Comparison of ENCODE assay signal across 8 cellular contexts in genomic region chr16:50367777-50368409, GRCh38. TPM values are rescaled to one million over a fixed set of nuclear protein-coding genes. Genes with fewer than 3 reads are reported as not detected.
DNase-seq lines count a peak whose midpoint lies in the region; ATAC-seq, FAIRE-seq and TF ChIP-seq lines count a peak whose summit lies in the region.

No MANE protein-coding gene starts in this region.

- ATAC-seq in K562 (no peak; the same call in 2 of the 3 replicates), HG03108 (IDR thresholded peaks at IDR 0.05; ENCODE audit: unreplicated experiment) (no peak)

- H3K9ac ChIP-seq in K562 (ENCODE audit: insufficient read depth in 1 of 2, low read depth in 2 of 2, low read length in 2 of 2): peak overlapping the region; percentile 81 to 90

- no peak for FAIRE-seq in K562 (lab: Jason Lieb, UNC)

- TF ChIP-seq CTCF in A673 (conservative IDR thresholded peaks at IDR 0.05; ENCODE audit: low read depth, low read length) (no peak), HFF-Myc (IDR thresholded peaks at IDR 0.05; ENCODE audit: low read depth, low read length, missing control alignments) (no peak), K562 (IDR thresholded peaks at IDR 0.05 in 2 of 3, conservative IDR thresholded peaks at IDR 0.05 in 1 of 3; ENCODE audit: insufficient read depth in 2 of 3, low read depth in 1 of 3, low read length in 3 of 3) (no peak)

- H3K27ac ChIP-seq in A673 (ENCODE audit: low read depth, low read length, poor library complexity, severe bottlenecking) (peak overlapping the region; percentile 81), K562 (ENCODE audit: extremely low read depth, low read depth, low read length) (peak overlapping the region; percentile 72), mesodermal cell (ENCODE audit: low read depth, low read length, severe bottlenecking) (peak overlapping the region; percentile 53)

- H3K4me3 ChIP-seq in A673 (ENCODE audit: low read depth, low read length, poor library complexity, severe bottlenecking) (peak overlapping the region; percentile 97), HFF-Myc (replicated peaks; ENCODE audit: low read depth, low read length) (peak overlapping the region; percentile 69), K562 (peak overlapping the region; percentile 87), mesodermal cell (ENCODE audit: extremely low read depth, insufficient read depth, low read length, poor library complexity, severe bottlenecking) (peak overlapping the region; percentile 88)

- intact Hi-C loops in A673 (cut with micrococcal nuclease; ENCODE audit: unreplicated experiment): loop anchor here (10.0 kb wide), 1 partner anchor 297 kb away; no protein-coding TSS in a partner anchor
- intact Hi-C loops in K562 (cut with micrococcal nuclease): no loop called here

- TF ChIP-seq RAD21 in K562 (CRISPR knock-in tag; conservative IDR thresholded peaks at IDR 0.05 in 1 of 2, IDR thresholded peaks at IDR 0.05 in 1 of 2): no peak

- H3K27me3 ChIP-seq in A673 (replicated peaks; ENCODE audit: insufficient read depth, low read depth, low read length, poor library complexity): no peaks in the 10 kb centered on the region
- peaks cover 0 to 4% of the 10 kb centered on the region in 2 experiments; a peak in 2 of 5 replicates for H3K27me3 ChIP-seq in K562 (ENCODE audit: control insufficient read depth in 2 of 2, insufficient read depth in 2 of 2, low read length in 2 of 2)

- DNase-seq in A673 (ENCODE audit: low spot score): no peak
- no peak for DNase-seq in HFF-Myc (ENCODE audit: extremely low read depth, low read depth)
- DNase-seq in K562 (ENCODE audit: extremely low read depth in 1 of 4, low spot score in 3 of 4): no peak
- no peak for DNase-seq in NCI-H69 (lab: John Stamatoyannopoulos, UW)
- no peak for DNase-seq in SW 1271 (lab: John Stamatoyannopoulos, UW)
- no peak for DNase-seq in activated CD4-positive, alpha-beta T cell treated with anti-CD3 and anti-CD28 coated beads for 1 hour

- peaks cover 55% of the 10 kb centered on the region for H3K79me2 ChIP-seq in K562 (ENCODE audit: control insufficient read depth, insufficient read depth, low read length)

- no peak for TF ChIP-seq EP300 in K562 (IDR thresholded peaks at IDR 0.05; ENCODE audit: low read length)

- CTCF ChIA-PET in A673 (lab: Charles Lee): interaction anchor here (0.7 to 1.0 kb wide), 2 partner anchors 13 to 15 kb away, joined by 3 to 4 read pairs; no protein-coding TSS in a partner anchor
- CTCF ChIA-PET in K562 (lab: Yijun Ruan, JAX; ENCODE audit: low intra/inter-chr PET ratio): interaction anchor here (1.2 kb wide), 1 partner anchor 45 kb away, joined by 3 read pairs; no protein-coding TSS in a partner anchor

- H4K20me1 ChIP-seq in K562 (replicated peaks; ENCODE audit: control insufficient read depth, insufficient read depth, low read length): no peaks in the 10 kb centered on the region

- H3K4me2 ChIP-seq in K562 (ENCODE audit: insufficient read depth, low read length): peak overlapping the region; percentile 72

- TF ChIP-seq POLR2A in K562 (conservative IDR thresholded peaks at IDR 0.05): no peak

- H3K9me1 ChIP-seq in K562 (ENCODE audit: control insufficient read depth, insufficient read depth, low read length): no peaks in the 10 kb centered on the region

- in situ Hi-C loops in K562 (cut with MboI): loop anchor here (10.0 kb wide), 1 partner anchor 343 kb away; the partner anchor contains the start of gene CNEP1R1

- POLR2A ChIA-PET in A673 (lab: Charles Lee; ENCODE audit: low non-redundant PET) (no interaction called here), K562 (lab: Yijun Ruan, JAX) (interaction anchor here (1.0 to 1.7 kb wide), 3 partner anchors 11 to 120 kb away, joined by 3 to 6 read pairs (median 3); no protein-coding TSS in a partner anchor)

- peak overlapping the region; percentile 48; the same call in 1 of the 2 replicates for H2AFZ ChIP-seq in K562 (ENCODE audit: low read depth, low read length)

- H3K36me3 ChIP-seq in A673 (ENCODE audit: insufficient read depth, low read length, poor library complexity, severe bottlenecking) (peaks cover 32% of the 10 kb centered on the region), K562 (ENCODE audit: control insufficient read depth, insufficient read depth, low read length) (peaks cover 46% of the 10 kb centered on the region), mesodermal cell (ENCODE audit: control insufficient read depth, insufficient read depth, low read length) (peaks cover 43% of the 10 kb centered on the region)

- peaks cover 8% of the 10 kb centered on the region for H3K4me1 ChIP-seq in A673 (ENCODE audit: insufficient read depth, low read length, poor library complexity, severe bottlenecking)
- peaks cover 9 to 15% of the 10 kb centered on the region in 2 experiments for H3K4me1 ChIP-seq in K562 (replicated peaks in 1 of 2; ENCODE audit: control insufficient read depth in 2 of 2, insufficient read depth in 2 of 2, low read length in 2 of 2)
- H3K4me1 ChIP-seq in mesodermal cell (ENCODE audit: control insufficient read depth, insufficient read depth, low read length, poor library complexity, severe bottlenecking): peaks cover 9% of the 10 kb centered on the region

- H3K9me3 ChIP-seq in A673 (ENCODE audit: low read depth, low read length, poor library complexity, severe bottlenecking) (no peaks in the 10 kb centered on the region), K562 (replicated peaks; ENCODE audit: control insufficient read depth, insufficient read depth, low read depth, low read length) (no peaks in the 10 kb centered on the region), mesodermal cell (ENCODE audit: control insufficient read depth, low read length) (peaks cover 6% of the 10 kb centered on the region)

- BruUV-seq in A673 (replicated peaks; lab: Mats Ljungman, UMichigan): no TSS peak
- BruUV-seq in K562 (replicated peaks; lab: Mats Ljungman, UMichigan): no TSS peak

- WGBS in K562 (ENCODE audit: insufficient coverage, low coverage, missing lambda C conversion rate): 6% methylated on average over 20 of the region's 23 CpGs
- WGBS in mesodermal cell (ENCODE audit: insufficient coverage in 2 of 2), 2 experiments: 13 to 17% methylated on average over 9 to 11 of the region's 23 CpGs

TF ChIP-seq in K562, 482 proteins besides CTCF, POLR2A, EP300 and RAD21 (continues in another document):
- TF ChIP-seq ZKSCAN8 (CRISPR knock-in tag; IDR thresholded peaks at IDR 0.05): no peak
- TF ChIP-seq KDM5B (IDR thresholded peaks at IDR 0.05; ENCODE audit: insufficient replicate concordance, low read depth, low read length): peak; percentile 25
- TF ChIP-seq, protein P1, sequence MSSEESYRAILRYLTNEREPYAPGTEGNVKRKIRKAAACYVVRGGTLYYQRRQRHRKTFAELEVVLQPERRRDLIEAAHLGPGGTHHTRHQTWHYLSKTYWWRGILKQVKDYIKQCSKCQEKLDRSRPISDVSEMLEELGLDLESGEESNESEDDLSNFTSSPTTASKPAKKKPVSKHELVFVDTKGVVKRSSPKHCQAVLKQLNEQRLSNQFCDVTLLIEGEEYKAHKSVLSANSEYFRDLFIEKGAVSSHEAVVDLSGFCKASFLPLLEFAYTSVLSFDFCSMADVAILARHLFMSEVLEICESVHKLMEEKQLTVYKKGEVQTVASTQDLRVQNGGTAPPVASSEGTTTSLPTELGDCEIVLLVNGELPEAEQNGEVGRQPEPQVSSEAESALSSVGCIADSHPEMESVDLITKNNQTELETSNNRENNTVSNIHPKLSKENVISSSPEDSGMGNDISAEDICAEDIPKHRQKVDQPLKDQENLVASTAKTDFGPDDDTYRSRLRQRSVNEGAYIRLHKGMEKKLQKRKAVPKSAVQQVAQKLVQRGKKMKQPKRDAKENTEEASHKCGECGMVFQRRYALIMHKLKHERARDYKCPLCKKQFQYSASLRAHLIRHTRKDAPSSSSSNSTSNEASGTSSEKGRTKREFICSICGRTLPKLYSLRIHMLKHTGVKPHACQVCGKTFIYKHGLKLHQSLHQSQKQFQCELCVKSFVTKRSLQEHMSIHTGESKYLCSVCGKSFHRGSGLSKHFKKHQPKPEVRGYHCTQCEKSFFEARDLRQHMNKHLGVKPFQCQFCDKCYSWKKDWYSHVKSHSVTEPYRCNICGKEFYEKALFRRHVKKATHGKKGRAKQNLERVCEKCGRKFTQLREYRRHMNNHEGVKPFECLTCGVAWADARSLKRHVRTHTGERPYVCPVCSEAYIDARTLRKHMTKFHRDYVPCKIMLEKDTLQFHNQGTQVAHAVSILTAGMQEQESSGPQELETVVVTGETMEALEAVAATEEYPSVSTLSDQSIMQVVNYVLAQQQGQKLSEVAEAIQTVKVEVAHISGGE (CRISPR knock-in tag; IDR thresholded peaks at IDR 0.05): no peak

RNA-seq across cellular contexts. Expression of gene BRD7, which starts 0.9 kb away (rescaled TPM):
- total RNA-seq in A673 (2021) (93.0 and 95.3 TPM in 2 replicates), K562 (2014; rRNA removed) (68.7 and 80.5 TPM in 2 replicates), K562 (2014; rRNA removed; fragmentation: Illumina TruSeq; extraction: Trizol) (101 TPM in 2 replicates), K562 (2015; rRNA removed; fragmentation: Illumina TruSeq; extraction: Trizol) (82.3 and 90.0 TPM in 2 replicates), K562 (2021) (67.3 and 68.5 TPM in 2 replicates)
- total RNA-seq in K562 (2011; cell fraction: chromatin; rRNA removed; ENCODE audit: low replicate concordance): 29.1 and 47.8 TPM in 2 replicates
- total RNA-seq in K562 (2011; cell fraction: nucleolus; rRNA removed): 16.5 and 17.9 TPM in 2 replicates
- 26.1 and 42.0 TPM in 2 replicates for total RNA-seq in K562 (2011; cell fraction: nucleoplasm; rRNA removed)
- polyA plus RNA-seq in K562 (2011; rRNA removed) (77.9 and 95.9 TPM in 2 replicates), K562 (2014; fragmentation: Illumina TruSeq; extraction: Trizol) (92.4 and 94.7 TPM in 2 replicates), K562 (2014; fragmentation: Nextera tagmentation; extraction: Ambion mirVana) (10 to 100 TPM; 20.6 to 26.3 TPM), K562 (2014; rRNA removed) (54.7 and 59.7 TPM in 2 replicates)
- 13.9 and 27.6 TPM in 2 replicates for polyA plus RNA-seq in K562 (2011; cell fraction: cytosol; rRNA removed)
- polyA plus RNA-seq in K562 (2011; cell fraction: nucleus; rRNA removed): 53.1 and 64.2 TPM in 2 replicates
- 53.8 and 86.1 TPM in 2 replicates for polyA plus RNA-seq in K562 (2012)
- polyA minus RNA-seq in K562 (2011; rRNA and poly(A)+ RNA removed): 83.8 and 86.3 TPM in 2 replicates
- 21.9 and 36.5 TPM in 2 replicates for polyA minus RNA-seq in K562 (2011; cell fraction: cytosol; rRNA and poly(A)+ RNA removed)
- 23.4 and 33.0 TPM in 2 replicates for polyA minus RNA-seq in K562 (2011; cell fraction: nucleus; rRNA and poly(A)+ RNA removed)
- 104 TPM for polyA plus RNA-seq in mesodermal cell (2013, experiment 1 of 2)
- polyA plus RNA-seq in mesodermal cell (2013, experiment 2 of 2): 112 TPM
